8 cellular contexts compared by ENCODE assay signal in genomic region chr22:22508274-22509176, GRCh38. TPM values are rescaled to one million over a fixed set of nuclear protein-coding genes. Genes with fewer than 3 reads are reported as not detected.
DNase-seq lines count a peak whose midpoint lies in the region; ATAC-seq, FAIRE-seq and TF ChIP-seq lines count a peak whose summit lies in the region.

A gene with protein sequence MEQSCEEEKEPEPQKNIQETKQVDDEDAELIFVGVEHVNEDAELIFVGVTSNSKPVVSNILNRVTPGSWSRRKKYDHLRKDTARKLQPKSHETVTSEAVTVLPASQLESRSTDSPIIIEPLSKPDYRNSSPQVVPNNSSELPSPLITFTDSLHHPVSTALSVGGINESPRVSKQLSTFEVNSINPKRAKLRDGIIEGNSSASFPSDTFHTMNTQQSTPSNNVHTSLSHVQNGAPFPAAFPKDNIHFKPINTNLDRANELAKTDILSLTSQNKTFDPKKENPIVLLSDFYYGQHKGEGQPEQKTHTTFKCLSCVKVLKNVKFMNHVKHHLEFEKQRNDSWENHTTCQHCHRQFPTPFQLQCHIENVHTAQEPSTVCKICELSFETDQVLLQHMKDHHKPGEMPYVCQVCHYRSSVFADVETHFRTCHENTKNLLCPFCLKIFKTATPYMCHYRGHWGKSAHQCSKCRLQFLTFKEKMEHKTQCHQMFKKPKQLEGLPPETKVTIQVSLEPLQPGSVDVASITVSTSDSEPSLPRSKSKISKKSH (minus strand): TSS chr22:22508742. CDS start chr22:22489398, 19,344 bp downstream.

- H3K36me3 ChIP-seq in CD8-positive, alpha-beta memory T cell (ENCODE audit: insufficient read depth, low read length): no peaks in the 10 kb centered on the region
- no peaks in the 10 kb centered on the region for H3K36me3 ChIP-seq in neutrophil

- H3K9me3 ChIP-seq in CD8-positive, alpha-beta memory T cell (ENCODE audit: low read length): no peaks in the 10 kb centered on the region
- H3K9me3 ChIP-seq in neutrophil: peaks cover 6% of the 10 kb centered on the region

- no peak for FAIRE-seq in RCC 7860 (lab: Jason Lieb, UNC)

- peaks cover 0 to 3% (median 2%) of the 10 kb centered on the region in 5 donors for H3K9me3 Mint-ChIP-seq in CD8-positive, alpha-beta memory T cell
- no peaks in the 10 kb centered on the region for H3K9me3 Mint-ChIP-seq in activated T-helper 17 cell treated with anti-CD3 and anti-CD28 coated beads, Interleukin-2, amount 50 U/mL, for 72 hours

- peak; percentile 66 to 83 (median 78) for DNase-seq in CD8-positive, alpha-beta memory T cell
- DNase-seq in HUDEP-2 (lab: John Stamatoyannopoulos, UW; ENCODE audit: unreplicated experiment in 76 of 76): peak in 74 of 76 experiments; percentile 6 to 87 (median 72)
- peak; percentile 57 for DNase-seq in RCC 7860 (ENCODE audit: low spot score)
- peak; percentile 81 to 90 for DNase-seq in foreskin fibroblast
- peak in 45 of 49 donors; percentile 3 to 83 (median 46) for DNase-seq in substantia nigra (lab: John Stamatoyannopoulos, UW)

- peak; percentile 73 for TF ChIP-seq CTCF in foreskin fibroblast (IDR thresholded peaks at IDR 0.05; ENCODE audit: low read depth, low read length)
- TF ChIP-seq CTCF in neutrophil (IDR thresholded peaks at IDR 0.05): no peak

- H3K4me1 ChIP-seq in CD8-positive, alpha-beta memory T cell (ENCODE audit: insufficient read depth, low read length): peaks cover 11% of the 10 kb centered on the region
- peaks cover 9 to 12% of the 10 kb centered on the region in 2 experiments for H3K4me1 ChIP-seq in neutrophil (ENCODE audit: control insufficient read depth in 1 of 2, insufficient read depth in 1 of 2, low read depth in 1 of 2, low read length in 1 of 2)

- CTCF ChIA-PET in CD8-positive, alpha-beta memory T cell (lab: Charles Lee): interaction anchor here (1.0 to 1.4 kb wide), 4 partner anchors 19 to 31 kb away, joined by 3 to 4 read pairs (median 4); no protein-coding TSS in a partner anchor

- peak within 1 kb of the TSS; percentile 70 for H3K4me3 ChIP-seq in CD8-positive, alpha-beta memory T cell (ENCODE audit: low read length)
- peak within 1 kb of the TSS; percentile 63 to 69 for H3K4me3 ChIP-seq in foreskin fibroblast (ENCODE audit: low read depth in 1 of 2, low read length in 2 of 2)
- peak within 1 kb of the TSS; percentile 38 to 39 for H3K4me3 ChIP-seq in neutrophil (ENCODE audit: low read depth in 1 of 2, low read length in 1 of 2)

- POLR2A ChIA-PET in CD8-positive, alpha-beta memory T cell (lab: Charles Lee): no interaction called here

- peak within 1 kb of the TSS; percentile 45 to 95 (median 74) for H3K27ac Mint-ChIP-seq in CD8-positive, alpha-beta memory T cell
- peak within 1 kb of the TSS; percentile 36 for H3K27ac Mint-ChIP-seq in activated T-helper 17 cell treated with anti-CD3 and anti-CD28 coated beads, Interleukin-2, amount 50 U/mL, for 72 hours

- H3K27me3 ChIP-seq in CD8-positive, alpha-beta memory T cell (ENCODE audit: insufficient read depth, low read length, poor library complexity, severe bottlenecking): no peaks in the 10 kb centered on the region
- peaks cover 44% of the 10 kb centered on the region for H3K27me3 ChIP-seq in neutrophil

- peak within 1 kb of the TSS; percentile 93 for H3K27ac ChIP-seq in CD8-positive, alpha-beta memory T cell (ENCODE audit: low read depth, low read length)
- H3K27ac ChIP-seq in neutrophil (no peak within 1 kb of the TSS), substantia nigra (ENCODE audit: low read depth, low read length, poor library complexity, severe bottlenecking) (peak within 1 kb of the TSS; percentile 24)

- H3K27me3 Mint-ChIP-seq in CD8-positive, alpha-beta memory T cell: peaks cover 4 to 10% of the 10 kb centered on the region in 2 donors
- peaks cover 6% of the 10 kb centered on the region for H3K27me3 Mint-ChIP-seq in activated T-helper 17 cell treated with anti-CD3 and anti-CD28 coated beads, Interleukin-2, amount 50 U/mL, for 72 hours

- peak within 1 kb of the TSS; percentile 32 to 94 (median 82) for H3K4me3 Mint-ChIP-seq in CD8-positive, alpha-beta memory T cell
- H3K4me3 Mint-ChIP-seq in activated T-helper 17 cell treated with anti-CD3 and anti-CD28 coated beads, Interleukin-2, amount 50 U/mL, for 72 hours: peak within 1 kb of the TSS; percentile 73

- peaks cover 13 to 22% (median 13%) of the 10 kb centered on the region in 3 donors for H3K36me3 Mint-ChIP-seq in CD8-positive, alpha-beta memory T cell
- peaks cover 26% of the 10 kb centered on the region for H3K36me3 Mint-ChIP-seq in activated T-helper 17 cell treated with anti-CD3 and anti-CD28 coated beads, Interleukin-2, amount 50 U/mL, for 72 hours (ENCODE audit: low read depth)

- peaks cover 13 to 32% (median 30%) of the 10 kb centered on the region in 3 donors for H3K4me1 Mint-ChIP-seq in CD8-positive, alpha-beta memory T cell
- no peaks in the 10 kb centered on the region for H3K4me1 Mint-ChIP-seq in activated T-helper 17 cell treated with anti-CD3 and anti-CD28 coated beads, Interleukin-2, amount 50 U/mL, for 72 hours

- peak; percentile 93 for ATAC-seq in GM19463 (IDR thresholded peaks at IDR 0.05; ENCODE audit: unreplicated experiment)
- peak; percentile 98 for ATAC-seq in activated T-helper 17 cell treated with anti-CD3 and anti-CD28 coated beads, Interleukin-2, amount 50 U/mL, for 72 hours (replicated peaks)

RNA-seq across cellular contexts. Expression of the gene that starts here (rescaled TPM):
- 1 to 10 TPM; 3.0 to 3.2 TPM for total RNA-seq in CD8-positive, alpha-beta memory T cell
- 2.9 TPM for polyA plus RNA-seq in CD8-positive, alpha-beta memory T cell
- total RNA-seq in activated T-helper 17 cell treated with anti-CD3 and anti-CD28 coated beads, Interleukin-2, amount 50 U/mL, for 72 hours: 1 to 10 TPM; 2.4 to 4.1 TPM
